ENCODE assay signal across 12 cellular contexts in the genomic region with DNA sequence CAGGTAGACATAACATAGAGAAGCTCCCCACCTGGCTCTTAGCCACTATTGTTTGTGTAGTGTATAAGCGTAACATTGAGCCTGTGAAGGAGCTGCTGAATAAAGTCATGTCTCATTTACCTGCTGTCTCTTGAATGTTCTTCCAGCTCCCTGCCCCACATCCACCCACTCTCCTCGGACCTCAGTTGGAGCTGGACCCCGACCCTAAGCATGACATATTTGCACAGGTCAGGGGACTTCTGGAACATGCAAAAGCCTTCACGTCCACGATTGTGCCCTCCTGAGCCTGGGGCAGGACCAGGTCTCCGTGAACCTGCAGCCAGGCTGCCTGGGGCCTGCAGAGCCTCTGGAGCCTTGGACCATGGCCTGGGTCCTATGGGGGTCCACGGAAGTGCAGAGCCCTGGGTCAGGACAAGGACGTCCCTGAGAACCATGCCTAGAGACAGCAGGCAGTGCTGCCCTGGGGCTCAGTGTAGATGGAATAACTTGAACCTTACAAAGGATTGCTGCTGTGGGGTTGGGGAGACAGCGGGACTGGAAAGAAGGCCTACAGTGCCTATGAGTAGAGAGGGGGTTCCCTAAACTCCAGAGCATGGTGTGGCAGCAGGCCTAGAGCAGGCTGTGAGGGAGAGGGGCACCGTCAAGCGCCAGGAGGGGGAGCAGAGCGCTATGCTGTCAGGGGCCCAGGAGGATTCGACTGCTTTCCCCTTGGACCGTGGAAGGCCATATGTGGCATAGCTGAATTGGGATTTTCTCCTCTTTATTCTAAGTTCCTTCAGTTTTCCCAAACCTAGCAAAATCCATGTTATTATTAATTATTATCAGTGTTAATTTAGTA.
"Had no signal": no experiment of that assay in that cellular context is flagged by ENCODE, and none has a peak within 500 bp of the region (broad histone marks: within the 10 kb centered on the region; RNA-seq: fewer than 3 reads in every experiment).

No MANE protein-coding gene starts in this region.

- H3K4me1 Mint-ChIP-seq: endodermal cell had no signal

- H3K27ac Mint-ChIP-seq: endodermal cell had no signal

- H2AFZ ChIP-seq: hepatocyte had no signal

- H3K27ac ChIP-seq: hepatocyte, sigmoid colon, transverse colon had no signal

- H3K4me2 ChIP-seq: hepatocyte had no signal

- H3K9me3 Mint-ChIP-seq: activated T-cell treated with anti-CD3 and anti-CD28 coated beads, Interleukin-2, amount 50 U/mL, for 4 hours had no signal

- H3K79me2 ChIP-seq: hepatocyte had no signal

- DNase-seq: activated naive CD4-positive, alpha-beta T cell; activated T-cell treated with anti-CD3 and anti-CD28 coated beads, Interleukin-2, amount 50 U/mL, for 4 hours; anterior cingulate cortex; dermis blood vessel endothelial cell; endodermal cell; erythroblast; mesendoderm; sigmoid colon; substantia nigra; T1000; transverse colon had no signal

- H3K4me3 ChIP-seq: hepatocyte, sigmoid colon, transverse colon had no signal

- H3K4me3 Mint-ChIP-seq: endodermal cell had no signal

- H3K4me1 ChIP-seq: sigmoid colon, transverse colon had no signal

- H3K36me3 ChIP-seq: sigmoid colon, transverse colon had no signal

- H3K9me3 ChIP-seq: sigmoid colon, transverse colon had no signal

- H3K27me3 ChIP-seq: hepatocyte, sigmoid colon, transverse colon had no signal
